38 cellular contexts compared by ENCODE assay signal in genomic region chr3:186627852-186628414, GRCh38. TPM values are rescaled to one million over a fixed set of nuclear protein-coding genes. Genes with fewer than 3 reads are reported as not detected.
"Had no signal": no experiment of that assay in that cellular context is flagged by ENCODE, and none has a peak within 500 bp of the region (broad histone marks: within the 10 kb centered on the region; RNA-seq: fewer than 3 reads in every experiment).

No MANE protein-coding gene starts in this region.

- H3K4me3 ChIP-seq: MG63 had no signal

- H3K27ac ChIP-seq: KMS-11 had no signal

- H3K9ac ChIP-seq: KMS-11 had no signal

- H3K36me3 ChIP-seq: MG63 had no signal

- H3K4me2 ChIP-seq: KMS-11 had no signal

- H3K9me3 ChIP-seq: MG63 had no signal

- DNase-seq: Karpas-422, Kasumi-1, MG63, MM.1S, MV-4-11, NCI-H1048, NCI-H1092, NCI-H1092 treated with DMSO at 0.1 percent for 48 hours, NCI-H1105, NCI-H1105 treated with DMSO at 0.1 percent for 48 hours, NCI-H1417, NCI-H1417 treated with DMSO at 0.1 percent for 48 hours, NCI-H1436, NCI-H1436 treated with DMSO at 0.1 percent for 48 hours, NCI-H146, NCI-H1694, NCI-H1694 treated with DMSO at 0.1 percent for 48 hours, NCI-H187, NCI-H187 treated with DMSO at 0.1 percent for 48 hours, NCI-H1930, NCI-H2029, NCI-H2029 treated with DMSO at 0.1 percent for 48 hours, NCI-H2081, NCI-H2081 treated with DMSO at 0.1 percent for 48 hours, NCI-H2107, NCI-H2171, NCI-H2171 treated with DMSO at 0.1 percent for 48 hours, NCI-H2227 treated with DMSO at 0.1 percent for 48 hours, NCI-H226, NCI-H345, NCI-H446, NCI-H446 treated with DMSO at 0.1 percent for 48 hours, NCI-H510A had no signal

RNA-seq across cellular contexts. Expression of gene FETUB, which starts 12.3 kb away (rescaled TPM):
- total RNA-seq: M059J, MCF 10A, NCI-H460 had no signal

RNA-seq across cellular contexts. Expression of gene AHSG, which starts 15.1 kb away (rescaled TPM):
- total RNA-seq: LHCN-M2, M059J, MCF 10A, NCI-H460 had no signal

RNA-seq across cellular contexts. Expression of gene HRG, which starts 37.9 kb away (rescaled TPM):
- total RNA-seq: M059J had no signal
